ENCODE assay signal across 7 cellular contexts in genomic region chr3:24565053-24565452, GRCh38.
"Had no signal": no experiment of that assay in that cellular context is flagged by ENCODE, and none has a peak within 500 bp of the region (broad histone marks: within the 10 kb centered on the region; RNA-seq: fewer than 3 reads in every experiment).

No MANE protein-coding gene starts in this region.

- ATAC-seq: HepG2 had no signal

- DNase-seq: IMR-90, KBM-7, KG1 had no signal

- H3K27ac Mint-ChIP-seq: IgD-negative memory B cell had no signal

- FAIRE-seq: HepG2, HTR-8/SVneo had no signal

- H3K27ac ChIP-seq: HL-60 had no signal

- H3K4me3 Mint-ChIP-seq: IgD-negative memory B cell had no signal

- H3K4me1 Mint-ChIP-seq: IgD-negative memory B cell had no signal
